18 cellular contexts compared by ENCODE assay signal in genomic region chr9:84744195-84744594, GRCh38.
DNase-seq lines count a peak whose midpoint lies in the region; ATAC-seq lines count a peak whose summit lies in the region.
"Had no signal": no experiment of that assay in that cellular context is flagged by ENCODE, and none has a peak within 500 bp of the region (broad histone marks: within the 10 kb centered on the region; RNA-seq: fewer than 3 reads in every experiment).

No MANE protein-coding gene starts in this region.

- no peak for DNase-seq in stimulated activated effector memory CD8-positive, alpha-beta T cell treated with anti-CD3 and anti-CD28 coated beads, Interleukin-12 subunit alpha, Interleukin-12 subunit beta, amount 100 ng/mL, for 72 hours (ENCODE audit: low spot score in 2 of 2)
- DNase-seq in activated T-cell treated with anti-CD3 and anti-CD28 coated beads, Interleukin-2, amount 50 U/mL, for 24 hours = no peak
- DNase-seq: activated CD4-positive, CD25-positive, alpha-beta regulatory T cell treated with anti-CD3 and anti-CD28 coated beads, Interleukin-2, amount 50 U/mL, for 72 hours; activated CD8-positive, alpha-beta memory T cell treated with anti-CD3 and anti-CD28 coated beads, Interleukin-2, amount 10 ng/mL, durations not matched to agents 7 days and 5 days; CD8-positive, alpha-beta memory T cell; left lung; midbrain; NCI-H1417 treated with DMSO at 0.1 percent for 48 hours; NCI-H2171 treated with DMSO at 0.1 percent for 48 hours; stimulated activated CD4-positive, alpha-beta T cell treated with anti-CD3 and anti-CD28 coated beads, Interleukin-4, amount 100 ng/mL, for 1 hour; T-helper 9 cell had no signal

- ATAC-seq in GM18867 (IDR thresholded peaks at IDR 0.05; ENCODE audit: unreplicated experiment) (peak; percentile 47), GM21515 (IDR thresholded peaks at IDR 0.05; ENCODE audit: unreplicated experiment) (peak; percentile 45), HG02981 (IDR thresholded peaks at IDR 0.05; ENCODE audit: unreplicated experiment) (peak; percentile 50), GM19324 (IDR thresholded peaks at IDR 0.05; ENCODE audit: low FRiP score, unreplicated experiment) (no peak), GM21526 (IDR thresholded peaks at IDR 0.05; ENCODE audit: low FRiP score, unreplicated experiment) (no peak)
- peak; percentile 49 for ATAC-seq in stimulated activated effector memory CD8-positive, alpha-beta T cell treated with anti-CD3 and anti-CD28 coated beads, Interleukin-12 subunit alpha, Interleukin-12 subunit beta, amount 100 ng/mL, for 72 hours
- ATAC-seq: activated CD8-positive, alpha-beta memory T cell treated with anti-CD3 and anti-CD28 coated beads, Interleukin-2, amount 10 ng/mL, durations not matched to agents 7 days and 5 days; esophagus mucosa; left lung; SK-N-SH treated with all-trans-retinoic acid at 6 μM for 48 hours had no signal

- H3K4me1 Mint-ChIP-seq in stimulated activated effector memory CD8-positive, alpha-beta T cell treated with anti-CD3 and anti-CD28 coated beads, Interleukin-12 subunit alpha, Interleukin-12 subunit beta, amount 100 ng/mL, for 72 hours = no peaks in the 10 kb centered on the region
- H3K4me1 Mint-ChIP-seq in activated T-cell treated with anti-CD3 and anti-CD28 coated beads, Interleukin-2, amount 50 U/mL, for 24 hours (ENCODE audit: low read depth) = no peaks in the 10 kb centered on the region
- H3K4me1 Mint-ChIP-seq: activated CD8-positive, alpha-beta memory T cell treated with anti-CD3 and anti-CD28 coated beads, Interleukin-2, amount 10 ng/mL, durations not matched to agents 7 days and 5 days; CD8-positive, alpha-beta memory T cell had no signal

- H3K36me3 Mint-ChIP-seq in stimulated activated effector memory CD8-positive, alpha-beta T cell treated with anti-CD3 and anti-CD28 coated beads, Interleukin-12 subunit alpha, Interleukin-12 subunit beta, amount 100 ng/mL, for 72 hours = no peaks in the 10 kb centered on the region
- no peaks in the 10 kb centered on the region for H3K36me3 Mint-ChIP-seq in activated T-cell treated with anti-CD3 and anti-CD28 coated beads, Interleukin-2, amount 50 U/mL, for 24 hours (ENCODE audit: low read depth)
- H3K36me3 Mint-ChIP-seq: activated CD8-positive, alpha-beta memory T cell treated with anti-CD3 and anti-CD28 coated beads, Interleukin-2, amount 10 ng/mL, durations not matched to agents 7 days and 5 days; CD8-positive, alpha-beta memory T cell had no signal

- H3K9me3 Mint-ChIP-seq in stimulated activated effector memory CD8-positive, alpha-beta T cell treated with anti-CD3 and anti-CD28 coated beads, Interleukin-12 subunit alpha, Interleukin-12 subunit beta, amount 100 ng/mL, for 72 hours = no peaks in the 10 kb centered on the region
- no peaks in the 10 kb centered on the region for H3K9me3 Mint-ChIP-seq in activated T-cell treated with anti-CD3 and anti-CD28 coated beads, Interleukin-2, amount 50 U/mL, for 24 hours
- H3K9me3 Mint-ChIP-seq: CD8-positive, alpha-beta memory T cell had no signal

- H3K27ac Mint-ChIP-seq in stimulated activated effector memory CD8-positive, alpha-beta T cell treated with anti-CD3 and anti-CD28 coated beads, Interleukin-12 subunit alpha, Interleukin-12 subunit beta, amount 100 ng/mL, for 72 hours = no peak overlapping the region
- no peak overlapping the region for H3K27ac Mint-ChIP-seq in activated T-cell treated with anti-CD3 and anti-CD28 coated beads, Interleukin-2, amount 50 U/mL, for 24 hours
- H3K27ac Mint-ChIP-seq: activated CD8-positive, alpha-beta memory T cell treated with anti-CD3 and anti-CD28 coated beads, Interleukin-2, amount 10 ng/mL, durations not matched to agents 7 days and 5 days; CD8-positive, alpha-beta memory T cell had no signal

- no peak overlapping the region for H3K4me3 Mint-ChIP-seq in stimulated activated effector memory CD8-positive, alpha-beta T cell treated with anti-CD3 and anti-CD28 coated beads, Interleukin-12 subunit alpha, Interleukin-12 subunit beta, amount 100 ng/mL, for 72 hours
- H3K4me3 Mint-ChIP-seq in activated T-cell treated with anti-CD3 and anti-CD28 coated beads, Interleukin-2, amount 50 U/mL, for 24 hours = no peak overlapping the region
- H3K4me3 Mint-ChIP-seq: activated CD8-positive, alpha-beta memory T cell treated with anti-CD3 and anti-CD28 coated beads, Interleukin-2, amount 10 ng/mL, durations not matched to agents 7 days and 5 days; CD8-positive, alpha-beta memory T cell had no signal

- H3K27me3 Mint-ChIP-seq in activated T-cell treated with anti-CD3 and anti-CD28 coated beads, Interleukin-2, amount 50 U/mL, for 24 hours = no peaks in the 10 kb centered on the region
- H3K27me3 Mint-ChIP-seq: CD8-positive, alpha-beta memory T cell had no signal

Comparison
In these comparisons a context has a peak if more than half of its experiments do, and no peak if none do; other contexts are left out.
1. ATAC-seq: peak in GM18867 (single experiment), GM21515 (single experiment), HG02981 (single experiment) and stimulated activated effector memory CD8-positive, alpha-beta T cell treated with anti-CD3 and anti-CD28 coated beads, Interleukin-12 subunit alpha, Interleukin-12 subunit beta, amount 100 ng/mL, for 72 hours (single experiment); none in GM19324 (single experiment) and GM21526 (single experiment).